ENCODE assay signal across 21 cellular contexts in the genomic region with DNA sequence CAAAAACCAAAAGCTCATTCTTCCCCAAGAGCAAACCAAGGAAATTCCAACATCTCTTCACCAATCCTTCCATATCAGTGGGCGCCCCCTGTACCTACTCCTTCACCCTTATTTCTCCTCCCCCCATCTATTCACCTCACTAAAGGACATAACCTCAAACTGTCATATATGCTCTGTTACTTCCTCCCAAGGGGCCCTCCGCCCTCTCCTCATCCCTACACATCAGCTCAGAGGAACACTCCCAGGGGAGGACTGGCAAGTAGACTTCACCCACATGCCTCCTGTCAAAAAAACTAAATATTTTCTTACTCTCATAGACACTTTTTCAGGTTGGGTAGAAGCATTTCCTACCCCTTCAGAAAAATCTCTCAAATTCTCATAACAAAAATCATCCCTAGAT. TPM values are rescaled to one million over a fixed set of nuclear protein-coding genes. Genes with fewer than 3 reads are reported as not detected.
DNase-seq lines count a peak whose midpoint lies in the region; ATAC-seq and TF ChIP-seq lines count a peak whose summit lies in the region.
"Had no signal": no experiment of that assay in that cellular context is flagged by ENCODE, and none has a peak within 500 bp of the region (broad histone marks: within the 10 kb centered on the region; RNA-seq: fewer than 3 reads in every experiment).

No MANE protein-coding gene starts in this region.

- peaks cover 26% of the 10 kb centered on the region for H3K4me1 ChIP-seq in BLaER1
- H3K4me1 ChIP-seq in DND-41 (ENCODE audit: insufficient read depth, low read length), result peaks cover 41% of the 10 kb centered on the region
- peaks cover 23% of the 10 kb centered on the region for H3K4me1 ChIP-seq in Loucy (ENCODE audit: insufficient read depth, low read length, poor library complexity, severe bottlenecking)

- peaks cover 2% of the 10 kb centered on the region for H3K27me3 Mint-ChIP-seq in glutamatergic neuron (ENCODE audit: unreplicated experiment)

- no peak overlapping the region for H3K4me3 Mint-ChIP-seq in glutamatergic neuron (ENCODE audit: unreplicated experiment)
- H3K4me3 Mint-ChIP-seq: B cell; CD4-positive, alpha-beta T cell; CD8-positive, alpha-beta T cell had no signal

- H3K9ac ChIP-seq in BLaER1 (no peak overlapping the region), DND-41 (ENCODE audit: low read depth, low read length) (peak overlapping the region; percentile 35; the same call in 1 of the 2 replicates), Loucy (ENCODE audit: low read depth, low read length, poor library complexity, severe bottlenecking) (no peak overlapping the region)

- peak overlapping the region; percentile 10; the same call in 1 of the 2 replicates for H3K27ac ChIP-seq in BLaER1
- H3K27ac ChIP-seq in DND-41 (ENCODE audit: low read length), result peak overlapping the region; percentile 82
- H3K27ac ChIP-seq: 22Rv1, A549, C4-2B had no signal

- peaks cover 10% of the 10 kb centered on the region for H3K36me3 Mint-ChIP-seq in glutamatergic neuron (ENCODE audit: unreplicated experiment)
- H3K36me3 Mint-ChIP-seq: CD8-positive, alpha-beta T cell had no signal

- H2AFZ ChIP-seq in DND-41 (ENCODE audit: low read depth, low read length) (peak overlapping the region; percentile 52), Loucy (ENCODE audit: low read length) (no peak overlapping the region)

- H3K9me3 ChIP-seq in BLaER1 (peaks cover 37% of the 10 kb centered on the region), DND-41 (ENCODE audit: insufficient read depth, low read length, severe bottlenecking) (peaks cover 35% of the 10 kb centered on the region), Loucy (ENCODE audit: insufficient read depth, low read depth, low read length) (no peaks in the 10 kb centered on the region; the same call in 1 of the 2 replicates)
- H3K9me3 ChIP-seq: Caco-2 had no signal

- H3K9me2 ChIP-seq in Loucy (replicated peaks; ENCODE audit: low read depth, low read length), result no peaks in the 10 kb centered on the region

- H3K4me2 ChIP-seq in BLaER1 (peak overlapping the region; percentile 77), DND-41 (ENCODE audit: insufficient read depth, low read length) (no peak overlapping the region), Loucy (ENCODE audit: low read depth, low read length, poor library complexity, severe bottlenecking) (peak overlapping the region; percentile 18)
- H3K4me2 ChIP-seq: A549 had no signal

- H4K20me1 ChIP-seq in BLaER1 (no peaks in the 10 kb centered on the region), DND-41 (ENCODE audit: insufficient read depth, low read length) (no peaks in the 10 kb centered on the region), Loucy (ENCODE audit: insufficient read depth, low read length, poor library complexity, severe bottlenecking) (no peaks in the 10 kb centered on the region)

- H3K4me3 ChIP-seq in BLaER1, result no peak overlapping the region
- H3K4me3 ChIP-seq in DND-41 (ENCODE audit: low read depth in 1 of 2, low read length in 2 of 2), result no peak overlapping the region
- H3K4me3 ChIP-seq in Loucy (ENCODE audit: low read length, poor library complexity, severe bottlenecking), result no peak overlapping the region
- H3K4me3 ChIP-seq: A549, GM12878 had no signal

- no peak for TF ChIP-seq CTCF in DND-41 (IDR thresholded peaks at IDR 0.05; ENCODE audit: borderline replicate concordance, extremely low read depth, low read length, poor library complexity, severe bottlenecking)
- TF ChIP-seq CTCF in Loucy (conservative IDR thresholded peaks at IDR 0.05; ENCODE audit: low read length), result no peak
- no peak for TF ChIP-seq CTCF in glutamatergic neuron (IDR thresholded peaks at IDR 0.05; ENCODE audit: partially characterized antibody, unreplicated experiment)

- H3K9me3 Mint-ChIP-seq in glutamatergic neuron (ENCODE audit: unreplicated experiment), result peaks cover 1% of the 10 kb centered on the region

- H3K27me3 ChIP-seq in BLaER1, result no peaks in the 10 kb centered on the region
- H3K27me3 ChIP-seq in DND-41 (ENCODE audit: insufficient read depth, low read length, poor library complexity), result no peaks in the 10 kb centered on the region
- H3K27me3 ChIP-seq in Loucy (ENCODE audit: insufficient read depth, low read length, poor library complexity, severe bottlenecking), result no peaks in the 10 kb centered on the region

- DNase-seq in DND-41 (peak; percentile 59), MV-4-11 (lab: John Stamatoyannopoulos, UW) (no peak), glutamatergic neuron (no peak)
- no peak for DNase-seq in stimulated activated CD4-positive, alpha-beta T cell treated with anti-CD3 and anti-CD28 coated beads, Interleukin-4, amount 100 ng/mL, for 1 hour
- DNase-seq: AML-193; Caco-2; Calu3; CD4-positive, alpha-beta T cell; CD8-positive, alpha-beta T cell; DMS79 treated with DMSO at 0.1 percent for 48 hours; EL; GDM1 had no signal

- ATAC-seq in DND-41 (ENCODE audit: insufficient read depth, low read depth), result peak; percentile 58
- ATAC-seq: A549; CD8-positive, alpha-beta T cell; GM12878 had no signal

- H3K4me1 Mint-ChIP-seq in glutamatergic neuron (ENCODE audit: low read depth, unreplicated experiment), result no peaks in the 10 kb centered on the region
- H3K4me1 Mint-ChIP-seq: B cell had no signal

- H3K36me3 ChIP-seq in BLaER1, result no peaks in the 10 kb centered on the region
- no peaks in the 10 kb centered on the region for H3K36me3 ChIP-seq in DND-41 (ENCODE audit: insufficient read depth, low read length)
- no peaks in the 10 kb centered on the region for H3K36me3 ChIP-seq in Loucy (ENCODE audit: insufficient read depth, low read length)

- H3K27ac Mint-ChIP-seq in glutamatergic neuron (ENCODE audit: unreplicated experiment), result no peak overlapping the region
- H3K27ac Mint-ChIP-seq: B cell; CD4-positive, alpha-beta T cell; CD8-positive, alpha-beta T cell had no signal

- no peaks in the 10 kb centered on the region for H3K79me2 ChIP-seq in DND-41 (ENCODE audit: insufficient read depth, low read length)
- H3K79me2 ChIP-seq in Loucy (ENCODE audit: insufficient read depth, low read length), result no peaks in the 10 kb centered on the region

- no peaks in the 10 kb centered on the region for H3F3A ChIP-seq in Loucy (ENCODE audit: low read depth)

RNA-seq across cellular contexts. Expression of a gene that starts 2.4 kb away (rescaled TPM):
- total RNA-seq in glutamatergic neuron (ENCODE audit: unreplicated experiment), result not detected
- total RNA-seq: B cell; Calu3; CD4-positive, alpha-beta T cell; CD8-positive, alpha-beta T cell; Daoy; G401 had no signal
